2 cellular contexts compared by ENCODE assay signal in genomic region chr2:167749016-167749415, GRCh38.
TF ChIP-seq lines count a peak whose summit lies in the region.

No MANE protein-coding gene starts in this region.

TF ChIP-seq in A549, 52 proteins besides CTCF, POLR2A, EP300 and RAD21:
- TF ChIP-seq FOSL2 (IDR thresholded peaks at IDR 0.05) = no peak
- TF ChIP-seq FOSL2 (CRISPR knock-in tag; IDR thresholded peaks at IDR 0.05) = 0 out of 2 replicates have a peak, but pooled peaks have one; percentile 4
- TF ChIP-seq SMC3 (IDR thresholded peaks at IDR 0.05) = no peak
- TF ChIP-seq NPAS2 (CRISPR knock-in tag; IDR thresholded peaks at IDR 0.05; ENCODE audit: borderline replicate concordance) = no peak

TF ChIP-seq in K562, 482 proteins besides CTCF, POLR2A, EP300 and RAD21 (continued from another document):
- TF ChIP-seq ZNF316 (IDR thresholded peaks at IDR 0.05) (0 out of 2 replicates have a peak, but pooled peaks have one; percentile 23), ZNF639 (CRISPR knock-in tag; conservative IDR thresholded peaks at IDR 0.05 in 1 of 2, IDR thresholded peaks at IDR 0.05 in 1 of 2) (no peak), PCBP2 (IDR thresholded peaks at IDR 0.05; ENCODE audit: low read depth, low read length, poor library complexity, severe bottlenecking) (no peak), CEBPB (tag; IDR thresholded peaks at IDR 0.05) (peak; percentile 49; the same call in 1 of the 2 replicates), CEBPG (CRISPR knock-in tag; IDR thresholded peaks at IDR 0.05) (no peak), CEBPG (tag; conservative IDR thresholded peaks at IDR 0.05 in 1 of 2, IDR thresholded peaks at IDR 0.05 in 1 of 2) (0 out of 4 replicates have a peak, but pooled peaks of 1 of the 2 experiments have one; percentile 24), FUS (optimal IDR thresholded peaks at IDR 0.05; ENCODE audit: low read depth, low read length) (no peak), ZNF57 (CRISPR knock-in tag; IDR thresholded peaks at IDR 0.05) (no peak)
- TF ChIP-seq, protein P1, sequence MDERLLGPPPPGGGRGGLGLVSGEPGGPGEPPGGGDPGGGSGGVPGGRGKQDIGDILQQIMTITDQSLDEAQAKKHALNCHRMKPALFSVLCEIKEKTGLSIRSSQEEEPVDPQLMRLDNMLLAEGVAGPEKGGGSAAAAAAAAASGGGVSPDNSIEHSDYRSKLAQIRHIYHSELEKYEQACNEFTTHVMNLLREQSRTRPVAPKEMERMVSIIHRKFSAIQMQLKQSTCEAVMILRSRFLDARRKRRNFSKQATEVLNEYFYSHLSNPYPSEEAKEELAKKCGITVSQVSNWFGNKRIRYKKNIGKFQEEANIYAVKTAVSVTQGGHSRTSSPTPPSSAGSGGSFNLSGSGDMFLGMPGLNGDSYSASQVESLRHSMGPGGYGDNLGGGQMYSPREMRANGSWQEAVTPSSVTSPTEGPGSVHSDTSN (CRISPR knock-in tag; IDR thresholded peaks at IDR 0.05; ENCODE audit: low read depth) = no peak
- TF ChIP-seq, protein P1 (tag; conservative IDR thresholded peaks at IDR 0.05; ENCODE audit: low read depth) = 0 out of 2 replicates have a peak, but pooled peaks have one; percentile 11
TF ChIP-seq in K562: peak in this region for 4.
